ENCODE assay signal across 2 cellular contexts in the genomic region with DNA sequence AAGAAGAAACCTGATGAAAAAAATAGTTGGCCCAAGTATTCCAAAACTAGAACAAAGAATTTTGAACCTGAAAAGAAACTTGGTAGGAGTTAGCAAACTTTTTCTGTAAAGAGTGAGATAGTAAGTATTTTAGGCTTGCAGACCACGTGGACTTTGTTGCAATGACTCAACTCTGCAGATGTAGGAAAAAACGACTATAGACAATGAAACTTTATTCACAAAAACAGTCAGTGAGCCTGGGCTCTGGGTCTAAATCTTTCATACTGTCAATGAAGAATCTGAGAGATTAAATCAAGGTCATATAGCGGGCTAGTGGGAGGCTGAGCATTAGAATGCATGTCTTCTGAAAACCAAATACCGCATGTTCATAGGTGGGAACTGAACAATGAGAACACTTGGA.
TF ChIP-seq lines count a peak whose summit lies in the region.

No MANE protein-coding gene starts in this region.

TF ChIP-seq in HepG2, 621 proteins besides CTCF, POLR2A, EP300 and RAD21:
- TF ChIP-seq ZC3H4 (CRISPR knock-in tag; IDR thresholded peaks at IDR 0.05; ENCODE audit: borderline replicate concordance): no peak
- no peak for TF ChIP-seq GMEB2 (CRISPR knock-in tag; IDR thresholded peaks at IDR 0.05; ENCODE audit: low read depth)
- TF ChIP-seq NFE2 (CRISPR knock-in tag; IDR thresholded peaks at IDR 0.05): no peak
- TF ChIP-seq, protein P1, sequence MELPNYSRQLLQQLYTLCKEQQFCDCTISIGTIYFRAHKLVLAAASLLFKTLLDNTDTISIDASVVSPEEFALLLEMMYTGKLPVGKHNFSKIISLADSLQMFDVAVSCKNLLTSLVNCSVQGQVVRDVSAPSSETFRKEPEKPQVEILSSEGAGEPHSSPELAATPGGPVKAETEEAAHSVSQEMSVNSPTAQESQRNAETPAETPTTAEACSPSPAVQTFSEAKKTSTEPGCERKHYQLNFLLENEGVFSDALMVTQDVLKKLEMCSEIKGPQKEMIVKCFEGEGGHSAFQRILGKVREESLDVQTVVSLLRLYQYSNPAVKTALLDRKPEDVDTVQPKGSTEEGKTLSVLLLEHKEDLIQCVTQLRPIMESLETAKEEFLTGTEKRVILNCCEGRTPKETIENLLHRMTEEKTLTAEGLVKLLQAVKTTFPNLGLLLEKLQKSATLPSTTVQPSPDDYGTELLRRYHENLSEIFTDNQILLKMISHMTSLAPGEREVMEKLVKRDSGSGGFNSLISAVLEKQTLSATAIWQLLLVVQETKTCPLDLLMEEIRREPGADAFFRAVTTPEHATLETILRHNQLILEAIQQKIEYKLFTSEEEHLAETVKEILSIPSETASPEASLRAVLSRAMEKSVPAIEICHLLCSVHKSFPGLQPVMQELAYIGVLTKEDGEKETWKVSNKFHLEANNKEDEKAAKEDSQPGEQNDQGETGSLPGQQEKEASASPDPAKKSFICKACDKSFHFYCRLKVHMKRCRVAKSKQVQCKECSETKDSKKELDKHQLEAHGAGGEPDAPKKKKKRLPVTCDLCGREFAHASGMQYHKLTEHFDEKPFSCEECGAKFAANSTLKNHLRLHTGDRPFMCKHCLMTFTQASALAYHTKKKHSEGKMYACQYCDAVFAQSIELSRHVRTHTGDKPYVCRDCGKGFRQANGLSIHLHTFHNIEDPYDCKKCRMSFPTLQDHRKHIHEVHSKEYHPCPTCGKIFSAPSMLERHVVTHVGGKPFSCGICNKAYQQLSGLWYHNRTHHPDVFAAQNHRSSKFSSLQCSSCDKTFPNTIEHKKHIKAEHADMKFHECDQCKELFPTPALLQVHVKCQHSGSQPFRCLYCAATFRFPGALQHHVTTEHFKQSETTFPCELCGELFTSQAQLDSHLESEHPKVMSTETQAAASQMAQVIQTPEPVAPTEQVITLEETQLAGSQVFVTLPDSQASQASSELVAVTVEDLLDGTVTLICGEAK (IDR thresholded peaks at IDR 0.05): peak; percentile 80
- TF ChIP-seq, protein P1 (CRISPR knock-in tag; IDR thresholded peaks at IDR 0.05): peak; percentile 94; the same call in 1 of the 2 replicates
- TF ChIP-seq HNF4G (IDR thresholded peaks at IDR 0.05; ENCODE audit: borderline replicate concordance, low read depth, low read length): 0 out of 2 replicates have a peak, but pooled peaks have one; percentile 12
- TF ChIP-seq HNF4G (CRISPR knock-in tag; IDR thresholded peaks at IDR 0.05; ENCODE audit: borderline replicate concordance, low read depth): no peak
- TF ChIP-seq, protein P2, sequence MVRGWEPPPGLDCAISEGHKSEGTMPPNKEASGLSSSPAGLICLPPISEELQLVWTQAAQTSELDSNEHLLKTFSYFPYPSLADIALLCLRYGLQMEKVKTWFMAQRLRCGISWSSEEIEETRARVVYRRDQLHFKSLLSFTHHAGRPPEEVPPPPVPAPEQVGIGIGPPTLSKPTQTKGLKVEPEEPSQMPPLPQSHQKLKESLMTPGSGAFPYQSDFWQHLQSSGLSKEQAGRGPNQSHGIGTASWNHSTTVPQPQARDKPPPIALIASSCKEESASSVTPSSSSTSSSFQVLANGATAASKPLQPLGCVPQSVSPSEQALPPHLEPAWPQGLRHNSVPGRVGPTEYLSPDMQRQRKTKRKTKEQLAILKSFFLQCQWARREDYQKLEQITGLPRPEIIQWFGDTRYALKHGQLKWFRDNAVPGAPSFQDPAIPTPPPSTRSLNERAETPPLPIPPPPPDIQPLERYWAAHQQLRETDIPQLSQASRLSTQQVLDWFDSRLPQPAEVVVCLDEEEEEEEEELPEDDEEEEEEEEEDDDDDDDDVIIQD (CRISPR knock-in tag; IDR thresholded peaks at IDR 0.05; ENCODE audit: low read depth): peak; percentile 49; the same call in 1 of the 2 replicates

TF ChIP-seq in HEK293T, 16 proteins besides CTCF, POLR2A, EP300 and RAD21:
- TF ChIP-seq, protein P3, sequence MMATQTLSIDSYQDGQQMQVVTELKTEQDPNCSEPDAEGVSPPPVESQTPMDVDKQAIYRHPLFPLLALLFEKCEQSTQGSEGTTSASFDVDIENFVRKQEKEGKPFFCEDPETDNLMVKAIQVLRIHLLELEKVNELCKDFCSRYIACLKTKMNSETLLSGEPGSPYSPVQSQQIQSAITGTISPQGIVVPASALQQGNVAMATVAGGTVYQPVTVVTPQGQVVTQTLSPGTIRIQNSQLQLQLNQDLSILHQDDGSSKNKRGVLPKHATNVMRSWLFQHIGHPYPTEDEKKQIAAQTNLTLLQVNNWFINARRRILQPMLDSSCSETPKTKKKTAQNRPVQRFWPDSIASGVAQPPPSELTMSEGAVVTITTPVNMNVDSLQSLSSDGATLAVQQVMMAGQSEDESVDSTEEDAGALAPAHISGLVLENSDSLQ (IDR thresholded peaks at IDR 0.05): no peak
- TF ChIP-seq SP1 (IDR thresholded peaks at IDR 0.05) (no peak), L3MBTL2 (conservative IDR thresholded peaks at IDR 0.05) (no peak), LEF1 (IDR thresholded peaks at IDR 0.05; ENCODE audit: borderline replicate concordance) (no peak), FOXA1 (IDR thresholded peaks at IDR 0.05) (no peak), ZNF384 (IDR thresholded peaks at IDR 0.05) (no peak), CTBP1 (IDR thresholded peaks at IDR 0.05; ENCODE audit: borderline replicate concordance) (no peak), FOXM1 (IDR thresholded peaks at IDR 0.05; ENCODE audit: borderline replicate concordance) (no peak), TARDBP (IDR thresholded peaks at IDR 0.05) (no peak), ARNT (IDR thresholded peaks at IDR 0.05) (no peak), BHLHE40 (IDR thresholded peaks at IDR 0.05; ENCODE audit: borderline replicate concordance) (no peak), HDGF (IDR thresholded peaks at IDR 0.05; ENCODE audit: borderline replicate concordance) (no peak), NFRKB (IDR thresholded peaks at IDR 0.05) (no peak), FOXK2 (IDR thresholded peaks at IDR 0.05) (no peak), SUZ12 (IDR thresholded peaks at IDR 0.05) (no peak), ELF4 (IDR thresholded peaks at IDR 0.05) (no peak)
